Comparison of ENCODE assay signal across 19 cellular contexts in the genomic region with DNA sequence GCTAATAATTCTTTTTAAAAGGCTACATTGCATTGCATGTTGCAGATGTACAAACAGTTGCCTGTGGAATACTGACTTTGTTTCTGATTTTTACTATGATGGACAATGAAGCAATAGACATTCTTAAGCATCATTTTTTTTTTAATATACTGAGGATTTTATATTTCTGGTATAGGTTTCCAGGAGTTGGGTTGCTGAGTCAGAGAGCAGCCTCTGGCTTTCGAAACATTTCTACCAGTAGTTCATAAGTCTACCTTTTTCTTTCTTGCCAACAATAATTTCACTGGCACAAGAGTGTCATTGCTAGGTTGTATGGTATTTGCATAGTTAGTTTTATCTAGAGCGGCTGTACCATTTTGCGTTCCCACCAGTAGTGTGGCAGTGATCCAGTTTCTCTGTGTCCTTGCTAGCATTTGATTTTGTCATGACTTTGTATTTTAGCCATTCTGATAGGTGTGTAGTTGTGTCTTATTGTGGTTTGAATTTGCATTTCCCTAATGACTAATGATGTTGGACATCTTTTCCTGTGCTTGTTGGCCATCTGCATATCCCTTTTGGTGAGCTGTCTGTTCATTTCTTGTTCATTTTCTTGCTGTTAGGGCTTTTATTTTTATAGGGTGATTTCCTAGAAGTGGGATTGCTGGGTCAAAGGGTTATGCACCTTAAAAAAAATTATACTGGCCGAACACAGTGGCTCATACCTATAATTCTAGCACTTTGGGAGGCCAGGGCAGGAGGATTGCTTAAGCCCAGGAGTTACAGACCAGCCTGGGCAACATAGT. TPM values are rescaled to one million over a fixed set of nuclear protein-coding genes. Genes with fewer than 3 reads are reported as not detected.
DNase-seq lines count a peak whose midpoint lies in the region; ATAC-seq and TF ChIP-seq lines count a peak whose summit lies in the region.
"Had no signal": no experiment of that assay in that cellular context is flagged by ENCODE, and none has a peak within 500 bp of the region (broad histone marks: within the 10 kb centered on the region; RNA-seq: fewer than 3 reads in every experiment).

No MANE protein-coding gene starts in this region.

- TF ChIP-seq CTCF in RWPE2 (IDR thresholded peaks at IDR 0.05; ENCODE audit: poor library complexity, severe bottlenecking): no peak

- H3K4me3 ChIP-seq in RWPE2 (ENCODE audit: severe bottlenecking): no peak overlapping the region
- H3K4me3 ChIP-seq: lower lobe of right lung, testis had no signal

- H3K27ac ChIP-seq in RWPE2 (ENCODE audit: poor library complexity, severe bottlenecking): peak overlapping the region; percentile 11
- peak overlapping the region; percentile 2 for H3K27ac ChIP-seq in epithelial cell of prostate
- H3K27ac ChIP-seq: C4-2B, lower lobe of right lung, testis had no signal

- DNase-seq in GM03348 (ENCODE audit: low spot score): peak; percentile 35
- no peak for DNase-seq in RWPE2 (ENCODE audit: low spot score)
- no peak for DNase-seq in epithelial cell of prostate (ENCODE audit: low read depth, low spot score)
- DNase-seq in renal cortical epithelial cell (ENCODE audit: low read depth): peak; percentile 26
- no peak for DNase-seq in stimulated activated CD4-positive, alpha-beta T cell treated with anti-CD3 and anti-CD28 coated beads, Interleukin-15, amount 100 ng/mL, for 24 hours
- no peak for DNase-seq in AG08396 (ENCODE audit: low spot score)
- DNase-seq in activated naive CD4-positive, alpha-beta T cell treated with Interleukin-2 at 50 U/mL for 16 hours: no peak
- DNase-seq: activated naive CD4-positive, alpha-beta T cell treated with anti-CD3 and anti-CD28 coated beads for 36 hours; glutamatergic neuron; lower lobe of right lung; MM.1S; naive thymus-derived CD4-positive, alpha-beta T cell; NCI-H187 treated with DMSO at 0.1 percent for 48 hours; NCI-H446 treated with DMSO at 0.1 percent for 48 hours; small intestine; SW 1271; testis had no signal

- H3K9me3 ChIP-seq in RWPE2 (ENCODE audit: severe bottlenecking): no peaks in the 10 kb centered on the region
- H3K9me3 ChIP-seq: lower lobe of right lung, testis had no signal

- H3K4me1 ChIP-seq in RWPE2 (ENCODE audit: insufficient read depth, poor library complexity, severe bottlenecking): peaks cover 5% of the 10 kb centered on the region
- H3K4me1 ChIP-seq: lower lobe of right lung, testis had no signal

- H3K36me3 ChIP-seq in RWPE2 (ENCODE audit: low read depth): no peaks in the 10 kb centered on the region
- H3K36me3 ChIP-seq: lower lobe of right lung had no signal

- no peaks in the 10 kb centered on the region for H3K27me3 ChIP-seq in RWPE2 (ENCODE audit: insufficient read depth, poor library complexity, severe bottlenecking)
- H3K27me3 ChIP-seq: testis had no signal

- peak; percentile 60 for ATAC-seq in RWPE2 (ENCODE audit: low read depth)
- ATAC-seq: lower lobe of right lung; naive thymus-derived CD4-positive, alpha-beta T cell had no signal

RNA-seq across cellular contexts. Expression of a gene that starts 39.8 kb away (rescaled TPM):
- 4.7 and 62.9 TPM in 2 replicates for total RNA-seq in renal cortical epithelial cell

RNA-seq across cellular contexts. Expression of a gene that starts 51.3 kb away (rescaled TPM):
- total RNA-seq in renal cortical epithelial cell: not detected in 2 replicates
- total RNA-seq: activated naive CD4-positive, alpha-beta T cell treated with anti-CD3 and anti-CD28 coated beads for 36 hours; progenitor cell of endocrine pancreas had no signal

Comparison
In these comparisons a context has a peak if more than half of its experiments do, and no peak if none do; other contexts are left out.
1. DNase-seq: peak in GM03348 (single experiment) and renal cortical epithelial cell (single experiment); none in RWPE2 (single experiment), epithelial cell of prostate (single experiment), stimulated activated CD4-positive, alpha-beta T cell treated with anti-CD3 and anti-CD28 coated beads, Interleukin-15, amount 100 ng/mL, for 24 hours (single experiment), AG08396 (single experiment) and activated naive CD4-positive, alpha-beta T cell treated with Interleukin-2 at 50 U/mL for 16 hours (single experiment).